ENCODE assay signal across 8 cellular contexts in genomic region chr3:194985031-194985578, GRCh38.
DNase-seq lines count a peak whose midpoint lies in the region; ATAC-seq and TF ChIP-seq lines count a peak whose summit lies in the region.

No MANE protein-coding gene starts in this region.

- peaks cover 26% of the 10 kb centered on the region for H3K4me1 Mint-ChIP-seq in nephron progenitor cell

- peak overlapping the region; percentile 51 for H3K4me2 ChIP-seq in fibroblast of lung (ENCODE audit: extremely low read depth, insufficient read depth, low read length)

- peaks cover 24% of the 10 kb centered on the region for H3K27me3 Mint-ChIP-seq in nephron progenitor cell (ENCODE audit: low read depth, poor library complexity)

- H3K9me3 ChIP-seq in fibroblast of lung (ENCODE audit: control insufficient read depth, insufficient read depth, low read depth, low read length): no peaks in the 10 kb centered on the region

- DNase-seq in AG09309 (ENCODE audit: low read depth): no peak
- peak; percentile 11 for DNase-seq in NCI-H2227 treated with DMSO at 0.1 percent for 48 hours (lab: John Stamatoyannopoulos, UW)
- peak; percentile 66 to 77 for DNase-seq in fibroblast of lung (ENCODE audit: low read depth in 2 of 2)
- DNase-seq in nephron progenitor cell: peak; percentile 63
- DNase-seq in activated naive CD4-positive, alpha-beta T cell treated with anti-CD3 and anti-CD28 coated beads, Interleukin-2, amount 50 U/mL, for 72 hours (ENCODE audit: low spot score in 2 of 2): no peak
- no peak for DNase-seq in activated gamma-delta T cell (lab: John Stamatoyannopoulos, UW)

- H3K79me2 ChIP-seq in fibroblast of lung (ENCODE audit: control insufficient read depth, insufficient read depth, low read length): no peaks in the 10 kb centered on the region

- peaks cover 2% of the 10 kb centered on the region for H3K4me1 ChIP-seq in fibroblast of lung (ENCODE audit: control insufficient read depth, extremely low read depth, insufficient read depth, low read length)

- no peak overlapping the region for H3K27ac Mint-ChIP-seq in nephron progenitor cell
- no peak overlapping the region for H3K27ac Mint-ChIP-seq in activated naive CD4-positive, alpha-beta T cell treated with anti-CD3 and anti-CD28 coated beads, Interleukin-2, amount 50 U/mL, for 72 hours

- peaks cover 12% of the 10 kb centered on the region for H3K9me3 Mint-ChIP-seq in nephron progenitor cell
- H3K9me3 Mint-ChIP-seq in activated naive CD4-positive, alpha-beta T cell treated with anti-CD3 and anti-CD28 coated beads, Interleukin-2, amount 50 U/mL, for 72 hours: peaks cover 4 to 5% of the 10 kb centered on the region in 2 donors

- H3K4me3 ChIP-seq in AG09309 (ENCODE audit: control insufficient read depth, low read depth, low read length) (no peak overlapping the region), fibroblast of lung (replicated peaks in 1 of 4; ENCODE audit: control extremely low read depth in 1 of 4, insufficient read depth in 1 of 4, low read depth in 3 of 4, low read length in 4 of 4) (peak overlapping the region; percentile 11 to 35 (median 24))

- H4K20me1 ChIP-seq in fibroblast of lung (ENCODE audit: control insufficient read depth, extremely low read depth, insufficient read depth, low read length): no peaks in the 10 kb centered on the region

- H3K36me3 Mint-ChIP-seq in nephron progenitor cell (ENCODE audit: low read depth): no peaks in the 10 kb centered on the region
- H3K36me3 Mint-ChIP-seq in activated naive CD4-positive, alpha-beta T cell treated with anti-CD3 and anti-CD28 coated beads, Interleukin-2, amount 50 U/mL, for 72 hours: no peaks in the 10 kb centered on the region

- H3K4me3 Mint-ChIP-seq in nephron progenitor cell: peak overlapping the region; percentile 28

- H3K9ac ChIP-seq in fibroblast of lung (ENCODE audit: insufficient read depth, low read length): no peak overlapping the region

- no peak overlapping the region for H3K27ac ChIP-seq in fibroblast of lung (ENCODE audit: insufficient read depth, low read length)

- H2AFZ ChIP-seq in fibroblast of lung (ENCODE audit: low read length): peak overlapping the region; percentile 74

- H3K27me3 ChIP-seq in fibroblast of lung (ENCODE audit: control insufficient read depth, insufficient read depth, low read length): peaks cover under 1% of the 10 kb centered on the region

- ATAC-seq in HG03439 (IDR thresholded peaks at IDR 0.05; ENCODE audit: unreplicated experiment): no peak
- ATAC-seq in HG03108 (IDR thresholded peaks at IDR 0.05; ENCODE audit: unreplicated experiment): no peak
- ATAC-seq in activated naive CD4-positive, alpha-beta T cell treated with anti-CD3 and anti-CD28 coated beads, Interleukin-2, amount 50 U/mL, for 72 hours: no peak

- TF ChIP-seq CTCF in AG09309 (IDR thresholded peaks at IDR 0.05; ENCODE audit: control insufficient read depth, insufficient read depth, low read depth, low read length, missing control alignments) (peak; percentile 35), fibroblast of lung (conservative IDR thresholded peaks at IDR 0.05 in 1 of 2, IDR thresholded peaks at IDR 0.05 in 1 of 2; ENCODE audit: low read depth in 1 of 2, low read length in 2 of 2) (peak; percentile 15 to 47), nephron progenitor cell (IDR thresholded peaks at IDR 0.05) (peak; percentile 14)

- no peaks in the 10 kb centered on the region for H3K36me3 ChIP-seq in fibroblast of lung (ENCODE audit: control insufficient read depth, insufficient read depth, low read length)

Comparison
In these comparisons a context has a peak if more than half of its experiments do, and no peak if none do; other contexts are left out.
1. DNase-seq: peak in NCI-H2227 treated with DMSO at 0.1 percent for 48 hours (single experiment), fibroblast of lung (2 of 2) and nephron progenitor cell (single experiment); none in AG09309 (single experiment), activated naive CD4-positive, alpha-beta T cell treated with anti-CD3 and anti-CD28 coated beads, Interleukin-2, amount 50 U/mL, for 72 hours (0 of 2) and activated gamma-delta T cell (single experiment).
2. Peak in every context shown above with its lines, with median percentiles within 50 percentile points of each other: CTCF ChIP-seq.